11 cellular contexts compared by ENCODE assay signal in genomic region chr3:133488785-133489367, GRCh38.
DNase-seq lines count a peak whose midpoint lies in the region; ATAC-seq and TF ChIP-seq lines count a peak whose summit lies in the region.
"Had no signal": no experiment of that assay in that cellular context is flagged by ENCODE, and none has a peak within 500 bp of the region (broad histone marks: within the 10 kb centered on the region; RNA-seq: fewer than 3 reads in every experiment).

No MANE protein-coding gene starts in this region.

- TF ChIP-seq POLR2A in NB4 (IDR thresholded peaks at IDR 0.05; ENCODE audit: extremely low read depth, insufficient read length), result no peak

- H3K4me3 ChIP-seq in NB4 (ENCODE audit: low read depth, low read length), result no peak overlapping the region
- no peak overlapping the region for H3K4me3 ChIP-seq in cardiac fibroblast (replicated peaks in 1 of 2; ENCODE audit: low read depth in 2 of 2, low read length in 2 of 2)
- H3K4me3 ChIP-seq: A549 had no signal

- DNase-seq in NCI-H1105 treated with DMSO at 0.1 percent for 48 hours (lab: John Stamatoyannopoulos, UW), result peak; percentile 10
- no peak for DNase-seq in NCI-H1105 (lab: John Stamatoyannopoulos, UW)
- DNase-seq in NB4 (ENCODE audit: low read depth), result peak; percentile 24
- DNase-seq in cardiac fibroblast (ENCODE audit: low read depth in 2 of 2), result peak; percentile 67 to 68
- DNase-seq in non-pigmented ciliary epithelial cell (ENCODE audit: low read depth), result peak; percentile 38
- no peak for DNase-seq in NCI-H1694 (lab: John Stamatoyannopoulos, UW)
- no peak for DNase-seq in epidermal melanocyte (ENCODE audit: insufficient read length, low spot score)
- DNase-seq: amygdala, SW 1271 had no signal

- no peak for TF ChIP-seq CTCF in NB4 (IDR thresholded peaks at IDR 0.05; ENCODE audit: low read depth, low read length)
- TF ChIP-seq CTCF in cardiac fibroblast (IDR thresholded peaks at IDR 0.05; ENCODE audit: low read depth, low read length), result no peak

- ATAC-seq in GM21737 (IDR thresholded peaks at IDR 0.05; ENCODE audit: unreplicated experiment), result no peak

Comparison
In these comparisons a context has a peak if more than half of its experiments do, and no peak if none do; other contexts are left out.
1. DNase-seq: peak in NCI-H1105 treated with DMSO at 0.1 percent for 48 hours (single experiment), NB4 (single experiment), cardiac fibroblast (2 of 2) and non-pigmented ciliary epithelial cell (single experiment); none in NCI-H1105 (single experiment), NCI-H1694 (single experiment) and epidermal melanocyte (single experiment).